ENCODE assay signal across 11 cellular contexts in genomic region chr16:66746682-66747081, GRCh38. TPM values are rescaled to one million over a fixed set of nuclear protein-coding genes. Genes with fewer than 3 reads are reported as not detected.
DNase-seq lines count a peak whose midpoint lies in the region; ATAC-seq and TF ChIP-seq lines count a peak whose summit lies in the region.
"Had no signal": no experiment of that assay in that cellular context is flagged by ENCODE, and none has a peak within 500 bp of the region (broad histone marks: within the 10 kb centered on the region; RNA-seq: fewer than 3 reads in every experiment).

No MANE protein-coding gene starts in this region.

- TF ChIP-seq CTCF in NB4 (IDR thresholded peaks at IDR 0.05; ENCODE audit: low read depth, low read length) = no peak
- no peak for TF ChIP-seq CTCF in colonic mucosa (IDR thresholded peaks at IDR 0.05)
- TF ChIP-seq CTCF in upper lobe of right lung (IDR thresholded peaks at IDR 0.05) = no peak

- H3K4me1 Mint-ChIP-seq in activated naive CD4-positive, alpha-beta T cell treated with anti-CD3 and anti-CD28 coated beads, Interleukin-2, amount 10 ng/mL, durations not matched to agents 7 days and 5 days = peaks cover 45% of the 10 kb centered on the region

- no peak for TF ChIP-seq POLR2A in NB4 (IDR thresholded peaks at IDR 0.05; ENCODE audit: extremely low read depth, insufficient read length)

- H3K4me1 ChIP-seq in colonic mucosa (peaks cover 15% of the 10 kb centered on the region), upper lobe of right lung (peaks cover 28% of the 10 kb centered on the region), SJCRH30 (peaks cover 13% of the 10 kb centered on the region)

- CTCF ChIA-PET in activated naive CD4-positive, alpha-beta T cell treated with anti-CD3 and anti-CD28 coated beads, Interleukin-2, amount 10 ng/mL, durations not matched to agents 7 days and 5 days (lab: Charles Lee) = interaction anchor here (1.0 to 2.3 kb wide), 2 partner anchors 10 to 96 kb away, joined by 3 to 7 read pairs; no protein-coding TSS in a partner anchor

- H3K4me3 Mint-ChIP-seq in activated naive CD4-positive, alpha-beta T cell treated with anti-CD3 and anti-CD28 coated beads, Interleukin-2, amount 10 ng/mL, durations not matched to agents 7 days and 5 days = no peak overlapping the region

- peak; percentile 31 for DNase-seq in activated naive CD4-positive, alpha-beta T cell treated with anti-CD3 and anti-CD28 coated beads, Interleukin-2, amount 10 ng/mL, durations not matched to agents 7 days and 5 days
- DNase-seq in activated naive CD4-positive, alpha-beta T cell (lab: John Stamatoyannopoulos, UW) = no peak
- peak; percentile 99 for DNase-seq in NB4 (ENCODE audit: low read depth)
- no peak for DNase-seq in colonic mucosa
- no peak for DNase-seq in upper lobe of right lung
- no peak for DNase-seq in SJCRH30
- no peak for DNase-seq in posterior vena cava (ENCODE audit: low spot score)
- DNase-seq in AG20443 (ENCODE audit: low spot score) = no peak
- DNase-seq: NCI-H774; stimulated activated naive CD4-positive, alpha-beta T cell treated with Interleukin-2 at 50 U/mL for 16 hours had no signal

- ATAC-seq in upper lobe of right lung = peak; percentile 75

- peaks cover 42% of the 10 kb centered on the region for H3K36me3 Mint-ChIP-seq in activated naive CD4-positive, alpha-beta T cell treated with anti-CD3 and anti-CD28 coated beads, Interleukin-2, amount 10 ng/mL, durations not matched to agents 7 days and 5 days

- no peaks in the 10 kb centered on the region for H3K9me3 Mint-ChIP-seq in activated naive CD4-positive, alpha-beta T cell treated with anti-CD3 and anti-CD28 coated beads, Interleukin-2, amount 10 ng/mL, durations not matched to agents 7 days and 5 days

- intact Hi-C loops in colonic mucosa (cut with DNase I) (no loop called here), upper lobe of right lung (cut with DNase I) (no loop called here), posterior vena cava (cut with DNase I) (no loop called here)

- no peaks in the 10 kb centered on the region for H3K27me3 Mint-ChIP-seq in activated naive CD4-positive, alpha-beta T cell treated with anti-CD3 and anti-CD28 coated beads, Interleukin-2, amount 10 ng/mL, durations not matched to agents 7 days and 5 days

- no peaks in the 10 kb centered on the region for H3K27me3 ChIP-seq in colonic mucosa
- no peaks in the 10 kb centered on the region for H3K27me3 ChIP-seq in upper lobe of right lung
- no peaks in the 10 kb centered on the region for H3K27me3 ChIP-seq in SJCRH30
- H3K27me3 ChIP-seq: right atrium auricular region had no signal

- H3K27ac ChIP-seq in colonic mucosa (peak overlapping the region; percentile 45), upper lobe of right lung (no peak overlapping the region), SJCRH30 (no peak overlapping the region)
- H3K27ac ChIP-seq: right atrium auricular region had no signal

- no peak overlapping the region for H3K9ac ChIP-seq in colonic mucosa (ENCODE audit: low read depth in 2 of 2, low read length in 2 of 2)

- H3K27ac Mint-ChIP-seq in activated naive CD4-positive, alpha-beta T cell treated with anti-CD3 and anti-CD28 coated beads, Interleukin-2, amount 10 ng/mL, durations not matched to agents 7 days and 5 days = peak overlapping the region; percentile 49

- peak overlapping the region; percentile 36 for H3K4me3 ChIP-seq in NB4 (ENCODE audit: low read depth, low read length)
- no peak overlapping the region for H3K4me3 ChIP-seq in colonic mucosa
- H3K4me3 ChIP-seq in upper lobe of right lung = no peak overlapping the region
- no peak overlapping the region for H3K4me3 ChIP-seq in SJCRH30
- H3K4me3 ChIP-seq: right atrium auricular region had no signal

- H3K9me3 ChIP-seq in colonic mucosa = no peaks in the 10 kb centered on the region
- no peaks in the 10 kb centered on the region for H3K9me3 ChIP-seq in upper lobe of right lung
- no peaks in the 10 kb centered on the region for H3K9me3 ChIP-seq in SJCRH30 (replicated peaks)
- H3K9me3 ChIP-seq: right atrium auricular region had no signal

- H3K36me3 ChIP-seq in colonic mucosa (peaks cover 3% of the 10 kb centered on the region), upper lobe of right lung (peaks cover 76% of the 10 kb centered on the region), SJCRH30 (peaks cover 83% of the 10 kb centered on the region)

RNA-seq across cellular contexts. Expression of gene DYNC1LI2, which starts 4.7 kb away (rescaled TPM):
- 100 to 1,000 TPM; 138 to 162 TPM for total RNA-seq in colonic mucosa
- total RNA-seq in upper lobe of right lung = 122 TPM
- 131 and 158 TPM in 2 replicates for total RNA-seq in SJCRH30 (2014; rRNA removed; shearing (Covaris generic))
- 100 to 1,000 TPM; 159 to 192 TPM for total RNA-seq in posterior vena cava

RNA-seq across cellular contexts. Expression of gene CMTM4, which starts 50.1 kb away (rescaled TPM):
- total RNA-seq in colonic mucosa (100 to 1,000 TPM; 150 to 212 TPM), upper lobe of right lung (58.0 TPM), posterior vena cava (10 to 100 TPM; 14.8 to 15.0 TPM)
- 27.3 and 29.4 TPM in 2 replicates for total RNA-seq in SJCRH30 (2014; rRNA removed; shearing (Covaris generic))

RNA-seq across cellular contexts. Expression of gene TERB1, which starts 54.7 kb away (rescaled TPM):
- total RNA-seq in colonic mucosa (under 1 TPM in 1 of 2 donors, not detected in 1; 0.22 TPM), upper lobe of right lung (0.26 TPM), posterior vena cava (under 1 TPM in 1 of 2 donors, not detected in 1; 0.28 TPM)
- total RNA-seq in SJCRH30 (2014; rRNA removed; shearing (Covaris generic)) = not detected in 2 replicates
- total RNA-seq: right atrium auricular region had no signal

Comparison
In these comparisons a context has a peak if more than half of its experiments do, and no peak if none do; other contexts are left out.
1. DNase-seq: peak in activated naive CD4-positive, alpha-beta T cell treated with anti-CD3 and anti-CD28 coated beads, Interleukin-2, amount 10 ng/mL, durations not matched to agents 7 days and 5 days (single experiment) and NB4 (single experiment); none in activated naive CD4-positive, alpha-beta T cell (0 of 4), colonic mucosa (single experiment), upper lobe of right lung (single experiment), SJCRH30 (0 of 2), posterior vena cava (single experiment) and AG20443 (single experiment).